Comparison of ENCODE assay signal across 14 cellular contexts in the genomic region with DNA sequence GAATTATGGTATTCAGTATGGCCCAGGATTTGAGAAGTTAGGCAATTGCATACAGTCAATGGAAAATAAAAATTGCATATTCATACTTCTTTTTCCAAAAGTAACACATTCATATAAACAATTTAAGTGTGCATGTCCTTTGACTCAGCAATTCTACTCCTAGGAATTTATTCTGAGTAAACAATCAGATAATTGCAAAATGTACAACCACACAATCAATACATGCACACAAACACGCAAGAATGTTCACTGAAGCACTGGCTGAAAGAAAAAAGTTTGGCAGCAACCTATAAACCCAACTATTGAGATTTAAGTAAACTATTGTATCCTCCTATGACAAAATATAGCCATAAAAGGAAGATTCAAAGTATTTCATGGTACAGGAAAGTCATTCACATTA. TPM values are rescaled to one million over a fixed set of nuclear protein-coding genes. Genes with fewer than 3 reads are reported as not detected.
DNase-seq lines count a peak whose midpoint lies in the region; ATAC-seq, FAIRE-seq and TF ChIP-seq lines count a peak whose summit lies in the region.
"Had no signal": no experiment of that assay in that cellular context is flagged by ENCODE, and none has a peak within 500 bp of the region (broad histone marks: within the 10 kb centered on the region; RNA-seq: fewer than 3 reads in every experiment).

No MANE protein-coding gene starts in this region.

- TF ChIP-seq CTCF in breast epithelium (IDR thresholded peaks at IDR 0.05) (no peak), kidney (IDR thresholded peaks at IDR 0.05; ENCODE audit: borderline replicate concordance, extremely low read depth, insufficient read depth) (no peak), smooth muscle cell (IDR thresholded peaks at IDR 0.05; ENCODE audit: borderline replicate concordance, insufficient read depth, poor library complexity, severe bottlenecking) (no peak)

- intact Hi-C loops in breast epithelium (cut with DNase I; ENCODE audit: low total_unique reads) (no loop called here), kidney (cut with DNase I) (no loop called here)

- H3K4me1 ChIP-seq in HUES64 (ENCODE audit: insufficient read depth, low read length), result peaks cover 5% of the 10 kb centered on the region; the same call in 1 of the 2 replicates
- no peaks in the 10 kb centered on the region for H3K4me1 ChIP-seq in breast epithelium
- H3K4me1 ChIP-seq in kidney (ENCODE audit: control insufficient read depth in 1 of 2, insufficient read depth in 1 of 2, low read depth in 1 of 2, low read length in 2 of 2), result peaks cover 0 to 4% of the 10 kb centered on the region in 2 donors
- H3K4me1 ChIP-seq in smooth muscle cell (ENCODE audit: low read depth), result no peaks in the 10 kb centered on the region
- H3K4me1 ChIP-seq: testis had no signal

- peak overlapping the region; percentile 83 for H3K4me2 ChIP-seq in smooth muscle cell

- H2AFZ ChIP-seq in smooth muscle cell (ENCODE audit: low read depth), result no peak overlapping the region

- H3K27ac ChIP-seq in HUES64 (ENCODE audit: low read depth, low read length) (no peak overlapping the region), breast epithelium (peak overlapping the region in 1 of 2 donors; percentile 2), kidney (ENCODE audit: low read depth in 2 of 2, low read length in 2 of 2) (no peak overlapping the region), smooth muscle cell (ENCODE audit: low read depth) (no peak overlapping the region)
- H3K27ac ChIP-seq: RWPE1 had no signal

- H3K9ac ChIP-seq in HUES64 (ENCODE audit: low read depth, low read length), result no peak overlapping the region
- H3K9ac ChIP-seq in kidney (ENCODE audit: low read length in 2 of 2), result no peak overlapping the region
- H3K9ac ChIP-seq in smooth muscle cell (ENCODE audit: low read depth), result no peak overlapping the region

- ATAC-seq in HG02840 (IDR thresholded peaks at IDR 0.05; ENCODE audit: low FRiP score, unreplicated experiment), result no peak
- ATAC-seq: activated naive CD4-positive, alpha-beta T cell treated with anti-CD3 and anti-CD28 coated beads, Interleukin-2, amount 50 U/mL, for 72 hours; GM12878 had no signal

- no peaks in the 10 kb centered on the region for H3F3A ChIP-seq in smooth muscle cell (ENCODE audit: low read depth)

- no peaks in the 10 kb centered on the region for H3K79me2 ChIP-seq in smooth muscle cell (ENCODE audit: low read depth)

- H3K9me3 ChIP-seq in HUES64 (ENCODE audit: insufficient read depth, low read depth, low read length) (no peaks in the 10 kb centered on the region), breast epithelium (no peaks in the 10 kb centered on the region), kidney (ENCODE audit: control insufficient read depth in 1 of 2, low read length in 2 of 2) (no peaks in the 10 kb centered on the region), smooth muscle cell (replicated peaks; ENCODE audit: low read depth) (no peaks in the 10 kb centered on the region)
- H3K9me3 ChIP-seq: testis had no signal

- TF ChIP-seq POLR2A in breast epithelium (IDR thresholded peaks at IDR 0.05), result no peak

- peaks cover 30% of the 10 kb centered on the region for H3K27me3 ChIP-seq in HUES64 (ENCODE audit: insufficient read depth, low read length)
- no peaks in the 10 kb centered on the region for H3K27me3 ChIP-seq in breast epithelium
- H3K27me3 ChIP-seq in smooth muscle cell (ENCODE audit: low read depth), result peaks cover 19% of the 10 kb centered on the region
- H3K27me3 ChIP-seq: testis had no signal

- H3K4me3 ChIP-seq in HUES64 (ENCODE audit: low read length) (0 out of 2 replicates have a peak overlapping the region, but pooled peaks have one; percentile 98), breast epithelium (peak overlapping the region in 2 of 3 donors; percentile 40 to 91), kidney (ENCODE audit: low read length in 2 of 2) (peak overlapping the region; percentile 35 to 46), smooth muscle cell (peak overlapping the region; percentile 79)
- H3K4me3 ChIP-seq: GM12878 had no signal

- WGBS in HUES64, result 100% methylated on average over 1 of the region's 1 CpG
- 92% methylated on average over 1 of the region's 1 CpG for WGBS in smooth muscle cell (ENCODE audit: low lambda C conversion rate)

- H3K36me3 ChIP-seq in HUES64 (ENCODE audit: insufficient read depth, low read length), result no peaks in the 10 kb centered on the region
- H3K36me3 ChIP-seq in breast epithelium, result no peaks in the 10 kb centered on the region
- H3K36me3 ChIP-seq in kidney (ENCODE audit: control insufficient read depth in 1 of 2, insufficient read depth in 2 of 2, low read length in 2 of 2), result no peaks in the 10 kb centered on the region
- no peaks in the 10 kb centered on the region for H3K36me3 ChIP-seq in smooth muscle cell (ENCODE audit: low read depth)

- DNase-seq in breast epithelium (ENCODE audit: low spot score in 2 of 2) (no peak), kidney (no peak), smooth muscle cell (lab: John Stamatoyannopoulos, UW; ENCODE audit: unreplicated experiment) (no peak), NCI-H146 (lab: John Stamatoyannopoulos, UW) (no peak), pons (ENCODE audit: low spot score) (no peak)
- DNase-seq: EL, NCI-H2081 treated with DMSO at 0.1 percent for 48 hours, testis had no signal

- no peaks in the 10 kb centered on the region for H4K20me1 ChIP-seq in smooth muscle cell (ENCODE audit: low read depth)

- no peak for FAIRE-seq in kidney (lab: Jason Lieb, UNC)
- FAIRE-seq: GM12878 had no signal

RNA-seq across cellular contexts. Expression of a gene that starts 1.6 kb away (rescaled TPM):
- polyA plus RNA-seq in HUES64 (2013, experiment 1 of 2), result 1.5 TPM
- 2.3 TPM for polyA plus RNA-seq in HUES64 (2013, experiment 2 of 2)
- total RNA-seq in breast epithelium (10 to 100 TPM in 1 of 3 donors, 1 to 10 TPM in 2; 1.6 to 12.3 (median 6.9) TPM), kidney (6.0 TPM), smooth muscle cell (0.40 and 2.4 TPM in 2 replicates)
- polyA plus RNA-seq in kidney (ENCODE audit: insufficient read depth, low read depth, low replicate concordance) (8.7 TPM), smooth muscle cell (0.63 TPM in 1 of 2 replicates, not detected in the other)
- total RNA-seq: activated naive CD4-positive, alpha-beta T cell treated with anti-CD3 and anti-CD28 coated beads, Interleukin-2, amount 50 U/mL, for 72 hours; GM12878; T-helper 1 cell treated with Interleukin-12 subunit alpha and Interleukin-12 subunit beta and Interleukin-4 antibody, amounts not matched to agents 30 ng/mL and 1 ng/mL, for 36 hours had no signal
- polyA plus RNA-seq: GM12878 had no signal

RNA-seq across cellular contexts. Expression of a gene that starts 1.8 kb away (rescaled TPM):
- polyA plus RNA-seq in HUES64 (2013, experiment 1 of 2), result 4.0 TPM
- polyA plus RNA-seq in HUES64 (2013, experiment 2 of 2), result 5.0 TPM
- 10 to 100 TPM; 27.0 to 81.7 (median 37.4) TPM for total RNA-seq in breast epithelium
- total RNA-seq in kidney, result 22.6 TPM
- 19.1 TPM for polyA plus RNA-seq in kidney (ENCODE audit: insufficient read depth, low read depth, low replicate concordance)
- total RNA-seq in smooth muscle cell, result 3.7 and 4.9 TPM in 2 replicates
- 0.22 and 2.9 TPM in 2 replicates for polyA plus RNA-seq in smooth muscle cell
- total RNA-seq: GM12878; T-helper 1 cell treated with Interleukin-12 subunit alpha and Interleukin-12 subunit beta and Interleukin-4 antibody, amounts not matched to agents 30 ng/mL and 1 ng/mL, for 36 hours had no signal
- polyA plus RNA-seq: GM12878 had no signal

RNA-seq across cellular contexts. Expression of a gene that starts 36.7 kb away (rescaled TPM):
- not detected for polyA plus RNA-seq in HUES64 (2013, experiment 1 of 2)
- not detected for polyA plus RNA-seq in HUES64 (2013, experiment 2 of 2)
- total RNA-seq in breast epithelium (1 to 10 TPM in 2 of 3 donors, under 1 TPM in 1; 0.66 to 2.5 (median 1.1) TPM), kidney (0.47 TPM), smooth muscle cell (under 0.01 TPM in 1 of 2 replicates, not detected in the other)
- polyA plus RNA-seq in kidney (ENCODE audit: insufficient read depth, low read depth, low replicate concordance) (0.84 TPM), smooth muscle cell (not detected in 2 replicates)
- total RNA-seq: activated naive CD4-positive, alpha-beta T cell treated with anti-CD3 and anti-CD28 coated beads, Interleukin-2, amount 50 U/mL, for 72 hours; GM12878; T-helper 1 cell treated with Interleukin-12 subunit alpha and Interleukin-12 subunit beta and Interleukin-4 antibody, amounts not matched to agents 30 ng/mL and 1 ng/mL, for 36 hours had no signal
- polyA plus RNA-seq: GM12878 had no signal

Comparison
In these comparisons a context has a peak if more than half of its experiments do, and no peak if none do; other contexts are left out.
1. H3K4me3 ChIP-seq: peak in every context shown above with its lines; median percentile 98 in HUES64; 79 in smooth muscle cell; 66 in breast epithelium; 40 in kidney.